In genomic region chr19:13277104-13277809, GRCh38 we compare ENCODE assay signal across 1 cellular context.
TF ChIP-seq lines count a peak whose summit lies in the region.

No MANE protein-coding gene starts in this region.

TF ChIP-seq in GM23338, 12 proteins besides CTCF, POLR2A, EP300 and RAD21 (continued from another document):
- TF ChIP-seq REST (IDR thresholded peaks at IDR 0.05; ENCODE audit: unreplicated experiment): no peak
- no peak for TF ChIP-seq JUNB (IDR thresholded peaks at IDR 0.05; ENCODE audit: unreplicated experiment)
- TF ChIP-seq ZNF114 (CRISPR knock-in tag; IDR thresholded peaks at IDR 0.05): no peak
- TF ChIP-seq EZH2 (IDR thresholded peaks at IDR 0.05; ENCODE audit: low read depth, unreplicated experiment): no peak
- no peak for TF ChIP-seq STAT1 (IDR thresholded peaks at IDR 0.05; ENCODE audit: unreplicated experiment)
- no peak for TF ChIP-seq NANOG (IDR thresholded peaks at IDR 0.05; ENCODE audit: borderline replicate concordance)
